18 cellular contexts compared by ENCODE assay signal in the genomic region with DNA sequence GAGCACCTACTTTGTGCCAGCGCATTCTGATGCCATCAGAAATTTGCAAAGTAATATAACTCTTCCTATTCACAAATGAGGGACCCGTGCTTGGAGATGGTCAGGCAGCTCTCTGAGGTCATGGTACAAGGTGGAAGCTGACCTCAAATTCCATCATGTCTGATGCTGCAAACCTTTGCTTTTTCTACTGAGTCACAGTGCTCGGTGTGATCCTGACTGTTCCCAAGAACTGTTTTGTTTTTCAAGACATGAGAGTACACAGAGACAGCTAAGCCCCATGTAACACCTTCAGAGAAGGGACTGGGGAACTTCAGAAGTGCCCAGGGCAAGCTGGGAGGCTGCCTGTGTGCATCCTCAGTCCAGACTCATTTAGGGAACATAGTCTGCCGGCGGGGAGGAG.
DNase-seq lines count a peak whose midpoint lies in the region; ATAC-seq and TF ChIP-seq lines count a peak whose summit lies in the region.
"Had no signal": no experiment of that assay in that cellular context is flagged by ENCODE, and none has a peak within 500 bp of the region (broad histone marks: within the 10 kb centered on the region; RNA-seq: fewer than 3 reads in every experiment).

No MANE protein-coding gene starts in this region.

- DNase-seq in Caki2 (ENCODE audit: low read depth) (peak; percentile 86), M059J (ENCODE audit: low read depth) (peak; percentile 68), astrocyte of the hippocampus (ENCODE audit: low read depth, low spot score) (peak; percentile 59), kidney tubule cell (ENCODE audit: low spot score) (peak; percentile 31), NCI-H524 (lab: John Stamatoyannopoulos, UW) (no peak), NCI-H187 (lab: John Stamatoyannopoulos, UW) (no peak), coronary artery (ENCODE audit: low spot score) (no peak)
- DNase-seq: BE2C; Caco-2; CD4-positive, CD25-positive, alpha-beta regulatory T cell; DMS153; NCI-H1417 treated with DMSO at 0.1 percent for 48 hours; NCI-H1930; NCI-H226; NCI-H526; PC-9 had no signal

- no peaks in the 10 kb centered on the region for H3K4me1 ChIP-seq in gastroesophageal sphincter
- H3K4me1 ChIP-seq: BE2C had no signal

- TF ChIP-seq CTCF in gastroesophageal sphincter (IDR thresholded peaks at IDR 0.05) (no peak), coronary artery (IDR thresholded peaks at IDR 0.05) (no peak)

- TF ChIP-seq EP300 in gastroesophageal sphincter (IDR thresholded peaks at IDR 0.05) = no peak

- no peak for TF ChIP-seq POLR2A in gastroesophageal sphincter (IDR thresholded peaks at IDR 0.05)

- H3K4me3 ChIP-seq in gastroesophageal sphincter = no peak overlapping the region
- no peak overlapping the region for H3K4me3 ChIP-seq in coronary artery
- H3K4me3 ChIP-seq: K562, PC-9 had no signal

- in situ Hi-C loops in Caki2 (cut with HindIII; ENCODE audit: low pct_unique_long_range_greater_than_20kb, low sequenced_read_pairs) = no loop called here

- no peaks in the 10 kb centered on the region for H3K9me3 ChIP-seq in gastroesophageal sphincter
- H3K9me3 ChIP-seq: BE2C, Caco-2 had no signal

- ATAC-seq in gastroesophageal sphincter = no peak
- ATAC-seq: K562 had no signal

- H3K27ac ChIP-seq in gastroesophageal sphincter (no peak overlapping the region), coronary artery (no peak overlapping the region)
- H3K27ac ChIP-seq: PC-9 had no signal

- no peaks in the 10 kb centered on the region for H3K36me3 ChIP-seq in gastroesophageal sphincter
- H3K36me3 ChIP-seq: BE2C had no signal

- H3K27me3 ChIP-seq in gastroesophageal sphincter = no peaks in the 10 kb centered on the region
- H3K27me3 ChIP-seq: BE2C had no signal

- 82 to 92% methylated on average over 2 to 4 of the region's 5 CpGs for WGBS in gastroesophageal sphincter (ENCODE audit: low coverage in 1 of 2), 2 donors

Comparison
In these comparisons a context has a peak if more than half of its experiments do, and no peak if none do; other contexts are left out.
1. DNase-seq: peak in Caki2 (single experiment), M059J (single experiment), astrocyte of the hippocampus (single experiment) and kidney tubule cell (single experiment); none in NCI-H524 (0 of 2), NCI-H187 (0 of 2) and coronary artery (single experiment).